Comparison of ENCODE assay signal across 13 cellular contexts in genomic region chr1:149915429-149916192, GRCh38. TPM values are rescaled to one million over a fixed set of nuclear protein-coding genes. Genes with fewer than 3 reads are reported as not detected.
DNase-seq lines count a peak whose midpoint lies in the region; ATAC-seq lines count a peak whose summit lies in the region.
"Had no signal": no experiment of that assay in that cellular context is flagged by ENCODE, and none has a peak within 500 bp of the region (broad histone marks: within the 10 kb centered on the region; RNA-seq: fewer than 3 reads in every experiment).

No MANE protein-coding gene starts in this region.

- H3K4me1 Mint-ChIP-seq in activated naive CD4-positive, alpha-beta T cell treated with anti-CD3 and anti-CD28 coated beads, Interleukin-2, amount 50 U/mL, for 24 hours = peaks cover 34% of the 10 kb centered on the region
- peaks cover 58% of the 10 kb centered on the region for H3K4me1 Mint-ChIP-seq in activated CD8-positive, alpha-beta T cell treated with anti-CD3 and anti-CD28 coated beads, Interleukin-2, amount 10 ng/mL, durations not matched to agents 7 days and 5 days (ENCODE audit: low read depth)

- no peak overlapping the region for H3K27ac Mint-ChIP-seq in activated naive CD4-positive, alpha-beta T cell treated with anti-CD3 and anti-CD28 coated beads, Interleukin-2, amount 50 U/mL, for 24 hours
- H3K27ac Mint-ChIP-seq in activated CD8-positive, alpha-beta T cell treated with anti-CD3 and anti-CD28 coated beads, Interleukin-2, amount 10 ng/mL, durations not matched to agents 7 days and 5 days = peak overlapping the region; percentile 71

- intact Hi-C loops in cardiac septum (cut with DNase I) = no loop called here

- no peak for ATAC-seq in activated CD8-positive, alpha-beta T cell treated with anti-CD3 and anti-CD28 coated beads, Interleukin-2, amount 10 ng/mL, durations not matched to agents 7 days and 5 days
- ATAC-seq in GM18511 (IDR thresholded peaks at IDR 0.05; ENCODE audit: unreplicated experiment) (no peak), GM18858 (IDR thresholded peaks at IDR 0.05; ENCODE audit: unreplicated experiment) (no peak)

- no peaks in the 10 kb centered on the region for H3K27me3 Mint-ChIP-seq in activated naive CD4-positive, alpha-beta T cell treated with anti-CD3 and anti-CD28 coated beads, Interleukin-2, amount 50 U/mL, for 24 hours
- no peaks in the 10 kb centered on the region for H3K27me3 Mint-ChIP-seq in activated CD8-positive, alpha-beta T cell treated with anti-CD3 and anti-CD28 coated beads, Interleukin-2, amount 10 ng/mL, durations not matched to agents 7 days and 5 days (ENCODE audit: low read depth)

- H3K4me3 Mint-ChIP-seq in activated naive CD4-positive, alpha-beta T cell treated with anti-CD3 and anti-CD28 coated beads, Interleukin-2, amount 50 U/mL, for 24 hours = peak overlapping the region; percentile 88
- H3K4me3 Mint-ChIP-seq in activated CD8-positive, alpha-beta T cell treated with anti-CD3 and anti-CD28 coated beads, Interleukin-2, amount 10 ng/mL, durations not matched to agents 7 days and 5 days = peak overlapping the region; percentile 89

- CTCF ChIA-PET in activated CD8-positive, alpha-beta T cell treated with anti-CD3 and anti-CD28 coated beads, Interleukin-2, amount 10 ng/mL, durations not matched to agents 7 days and 5 days (lab: Charles Lee) = interaction anchor here (0.7 to 1.7 kb wide), 3 partner anchors 27 to 271 kb away, joined by 3 to 8 read pairs (median 5); a partner anchor contains a TSS

- H3K36me3 Mint-ChIP-seq in activated naive CD4-positive, alpha-beta T cell treated with anti-CD3 and anti-CD28 coated beads, Interleukin-2, amount 50 U/mL, for 24 hours = peaks cover 5% of the 10 kb centered on the region
- H3K36me3 Mint-ChIP-seq in activated CD8-positive, alpha-beta T cell treated with anti-CD3 and anti-CD28 coated beads, Interleukin-2, amount 10 ng/mL, durations not matched to agents 7 days and 5 days (ENCODE audit: low read depth) = peaks cover 25% of the 10 kb centered on the region

- POLR2A ChIA-PET in activated CD8-positive, alpha-beta T cell treated with anti-CD3 and anti-CD28 coated beads, Interleukin-2, amount 10 ng/mL, durations not matched to agents 7 days and 5 days (lab: Charles Lee) = interaction anchor here (0.8 to 4.7 kb wide), 8 partner anchors 9 to 95 kb away, joined by 3 to 52 read pairs (median 3); partner anchors contain the start of genes OTUD7B and SF3B4

- no peak for DNase-seq in activated naive CD4-positive, alpha-beta T cell treated with Interleukin-2 at 50 U/mL for 16 hours
- no peak for DNase-seq in activated CD8-positive, alpha-beta T cell treated with anti-CD3 and anti-CD28 coated beads, Interleukin-2, amount 10 ng/mL, durations not matched to agents 7 days and 5 days
- DNase-seq in kidney tubule cell (ENCODE audit: low spot score) (peak; percentile 49), cardiac septum (ENCODE audit: low spot score) (no peak)
- DNase-seq in stimulated activated CD4-positive, alpha-beta T cell treated with anti-CD3 and anti-CD28 coated beads, Interleukin-4, amount 100 ng/mL, for 1 hour = no peak
- DNase-seq: activated CD4-positive, CD25-positive, alpha-beta regulatory T cell treated with anti-CD3 and anti-CD28 coated beads, Interleukin-2, amount 50 U/mL, for 72 hours; foreskin melanocyte; midbrain; NCI-H1105; PC-9 had no signal

- no peaks in the 10 kb centered on the region for H3K9me3 Mint-ChIP-seq in activated naive CD4-positive, alpha-beta T cell treated with anti-CD3 and anti-CD28 coated beads, Interleukin-2, amount 50 U/mL, for 24 hours
- no peaks in the 10 kb centered on the region for H3K9me3 Mint-ChIP-seq in activated CD8-positive, alpha-beta T cell treated with anti-CD3 and anti-CD28 coated beads, Interleukin-2, amount 10 ng/mL, durations not matched to agents 7 days and 5 days (ENCODE audit: insufficient read depth)

RNA-seq across cellular contexts. Expression of gene SV2A, which starts 2.0 kb away (rescaled TPM):
- total RNA-seq in activated CD8-positive, alpha-beta T cell treated with anti-CD3 and anti-CD28 coated beads, Interleukin-2, amount 10 ng/mL, durations not matched to agents 7 days and 5 days = 10 to 100 TPM; 25.4 TPM
- total RNA-seq in cardiac septum = 0.83 TPM

RNA-seq across cellular contexts. Expression of gene SF3B4, which starts 12.0 kb away (rescaled TPM):
- 100 to 1,000 TPM; 102 to 106 TPM for total RNA-seq in activated CD8-positive, alpha-beta T cell treated with anti-CD3 and anti-CD28 coated beads, Interleukin-2, amount 10 ng/mL, durations not matched to agents 7 days and 5 days
- total RNA-seq in cardiac septum = 30.3 TPM

RNA-seq across cellular contexts. Expression of gene BOLA1, which starts 16.2 kb away (rescaled TPM):
- total RNA-seq in activated CD8-positive, alpha-beta T cell treated with anti-CD3 and anti-CD28 coated beads, Interleukin-2, amount 10 ng/mL, durations not matched to agents 7 days and 5 days = 10 to 100 TPM; 20.8 to 24.5 TPM
- 13.8 TPM for total RNA-seq in cardiac septum

RNA-seq across cellular contexts. Expression of gene MTMR11, which starts 21.1 kb away (rescaled TPM):
- 1 to 10 TPM; 1.0 to 1.2 TPM for total RNA-seq in activated CD8-positive, alpha-beta T cell treated with anti-CD3 and anti-CD28 coated beads, Interleukin-2, amount 10 ng/mL, durations not matched to agents 7 days and 5 days
- 6.1 TPM for total RNA-seq in cardiac septum

Comparison
In these comparisons a context has a peak if more than half of its experiments do, and no peak if none do; other contexts are left out.
1. RNA of gene SV2A, which starts 2.0 kb away (total RNA-seq): 25.4 TPM in activated CD8-positive, alpha-beta T cell treated with anti-CD3 and anti-CD28 coated beads, Interleukin-2, amount 10 ng/mL, durations not matched to agents 7 days and 5 days; 0.83 TPM in cardiac septum (single experiment); every median in the first group is over 10 times any median in the second.